ENCODE assay signal across 10 cellular contexts in genomic region chr9:106753155-106753671, GRCh38.
DNase-seq lines count a peak whose midpoint lies in the region; ATAC-seq, FAIRE-seq and TF ChIP-seq lines count a peak whose summit lies in the region.
"Had no signal": no experiment of that assay in that cellular context is flagged by ENCODE, and none has a peak within 500 bp of the region (broad histone marks: within the 10 kb centered on the region; RNA-seq: fewer than 3 reads in every experiment).

No MANE protein-coding gene starts in this region.

- H3K36me3 ChIP-seq in body of pancreas (replicated peaks in 1 of 2; ENCODE audit: insufficient read depth in 1 of 2, low read depth in 2 of 2) (no peaks in the 10 kb centered on the region), adrenal gland (replicated peaks in 1 of 2) (no peaks in the 10 kb centered on the region), kidney (ENCODE audit: control insufficient read depth in 1 of 2, insufficient read depth in 2 of 2, low read length in 2 of 2) (no peaks in the 10 kb centered on the region)
- H3K36me3 ChIP-seq: pancreas had no signal

- no peak overlapping the region for H3K9ac ChIP-seq in kidney (ENCODE audit: low read length in 2 of 2)

- intact Hi-C loops in body of pancreas (cut with DNase I) = no loop called here
- intact Hi-C loops in adrenal gland (cut with DNase I) = no loop called here
- intact Hi-C loops in kidney (cut with DNase I) = no loop called here

- H3K27me3 ChIP-seq in body of pancreas = no peaks in the 10 kb centered on the region
- no peaks in the 10 kb centered on the region for H3K27me3 ChIP-seq in adrenal gland
- H3K27me3 ChIP-seq: pancreas had no signal

- H3K9me3 ChIP-seq in body of pancreas (no peaks in the 10 kb centered on the region), adrenal gland (replicated peaks in 1 of 3) (no peaks in the 10 kb centered on the region), kidney (ENCODE audit: control insufficient read depth in 1 of 2, low read length in 2 of 2) (no peaks in the 10 kb centered on the region)
- H3K9me3 ChIP-seq: pancreas had no signal

- H3K4me3 ChIP-seq in body of pancreas (no peak overlapping the region), adrenal gland (no peak overlapping the region), kidney (ENCODE audit: low read length in 2 of 2) (no peak overlapping the region)
- H3K4me3 ChIP-seq: pancreas had no signal

- peaks cover 50% of the 10 kb centered on the region for H3K4me1 ChIP-seq in body of pancreas
- H3K4me1 ChIP-seq in adrenal gland (replicated peaks in 1 of 2) = peaks cover 0 to 8% of the 10 kb centered on the region in 2 donors
- H3K4me1 ChIP-seq in kidney (ENCODE audit: control insufficient read depth in 1 of 2, insufficient read depth in 1 of 2, low read depth in 1 of 2, low read length in 2 of 2) = peaks cover 2 to 4% of the 10 kb centered on the region in 2 donors

- no peak for TF ChIP-seq POLR2A in body of pancreas (IDR thresholded peaks at IDR 0.05)
- no peak for TF ChIP-seq POLR2A in adrenal gland (IDR thresholded peaks at IDR 0.05)

- ATAC-seq in GM18508 (IDR thresholded peaks at IDR 0.05; ENCODE audit: insufficient read depth, unreplicated experiment) (peak; percentile 81), GM21717 (IDR thresholded peaks at IDR 0.05; ENCODE audit: unreplicated experiment) (peak; percentile 92), HG03460 (IDR thresholded peaks at IDR 0.05; ENCODE audit: unreplicated experiment) (peak; percentile 80), body of pancreas (no peak)

- WGBS in body of pancreas, 2 donors = 44 to 52% methylated on average over 4 of the region's 4 CpGs
- WGBS in adrenal gland, 4 donors = 59 to 70% (median 63%) methylated on average over 4 of the region's 4 CpGs

- no peak overlapping the region for H3K27ac ChIP-seq in body of pancreas
- H3K27ac ChIP-seq in adrenal gland = no peak overlapping the region
- no peak overlapping the region for H3K27ac ChIP-seq in kidney (ENCODE audit: low read depth in 2 of 2, low read length in 2 of 2)
- H3K27ac ChIP-seq: pancreas had no signal

- FAIRE-seq in kidney (lab: Jason Lieb, UNC) = no peak
- FAIRE-seq: pancreas had no signal

- TF ChIP-seq CTCF in body of pancreas (IDR thresholded peaks at IDR 0.05) (no peak), adrenal gland (IDR thresholded peaks at IDR 0.05) (no peak), kidney (IDR thresholded peaks at IDR 0.05; ENCODE audit: borderline replicate concordance, extremely low read depth, insufficient read depth) (no peak)

- DNase-seq in kidney glomerular epithelial cell (lab: John Stamatoyannopoulos, UW) (peak; percentile 11), body of pancreas (no peak), adrenal gland (no peak), NCI-H446 treated with DMSO at 0.1 percent for 48 hours (lab: John Stamatoyannopoulos, UW) (no peak), kidney (no peak)
- DNase-seq: activated CD8-positive, alpha-beta memory T cell treated with anti-CD3 and anti-CD28 coated beads, Interleukin-2, amount 50 U/mL, for 4 hours; pancreas had no signal
